In the genomic region with DNA sequence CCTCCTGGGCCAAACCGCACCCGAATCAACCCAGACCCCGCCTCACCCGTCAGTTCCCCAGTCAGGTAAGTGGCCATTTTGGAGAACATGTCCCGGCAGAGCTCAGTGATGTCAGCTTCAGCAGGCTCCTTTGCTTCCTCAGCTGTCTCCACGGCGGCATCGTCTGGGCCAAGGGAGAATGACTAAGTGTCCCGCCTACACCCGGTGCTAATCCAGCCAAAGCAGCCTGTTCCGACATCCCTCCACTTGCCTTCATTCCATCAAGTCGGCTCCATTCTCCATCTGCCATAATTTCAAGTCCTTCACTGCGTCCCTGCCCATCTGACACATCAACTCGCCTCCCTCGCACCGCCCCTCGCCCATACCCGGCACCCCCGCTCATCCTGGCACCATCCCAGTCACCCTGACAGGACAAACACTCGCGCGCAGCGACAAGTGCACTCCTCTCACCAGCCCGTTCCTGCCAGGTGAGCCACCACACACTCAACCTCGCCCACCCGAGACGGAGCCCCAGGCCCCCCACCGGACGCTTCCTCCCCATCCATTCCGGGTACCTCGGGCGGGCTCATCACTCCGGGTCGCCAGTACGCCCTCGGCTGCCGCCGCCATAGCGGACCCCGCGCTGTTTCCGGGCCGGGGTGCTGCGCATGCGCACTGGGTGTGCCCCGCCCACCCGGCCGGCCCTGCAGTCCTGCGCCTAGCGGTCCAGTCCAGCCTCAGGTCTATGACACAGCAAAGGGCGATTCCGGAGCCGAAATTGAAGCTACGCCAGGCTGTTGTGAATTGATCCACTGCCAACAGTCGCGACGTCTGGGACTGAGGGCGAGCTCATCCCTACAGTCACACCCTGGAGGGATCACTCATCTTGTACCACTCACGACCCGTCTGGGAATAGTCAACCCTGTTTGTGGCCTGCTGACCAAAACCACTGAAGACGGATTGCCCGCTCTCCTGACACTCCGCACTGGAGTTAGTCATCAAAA, we compare ENCODE assay signal across 8 cellular contexts. TPM values are rescaled to one million over a fixed set of nuclear protein-coding genes. Genes with fewer than 3 reads are reported as not detected.
DNase-seq lines count a peak whose midpoint lies in the region; ATAC-seq, FAIRE-seq and TF ChIP-seq lines count a peak whose summit lies in the region.

A gene (minus strand): TSS at position 630 of the 983 bp plus-strand sequence. CDS start 21 bp downstream, at position 609.

- H3K36me3 ChIP-seq in kidney (ENCODE audit: control insufficient read depth in 1 of 2, insufficient read depth in 2 of 2, low read length in 2 of 2): no peaks in the 10 kb centered on the region

- H3K9ac ChIP-seq in kidney (ENCODE audit: low read length in 2 of 2): peak within 1 kb of the TSS; percentile 85 to 87

- H3K4me3 ChIP-seq in AG09309 (ENCODE audit: control insufficient read depth, low read depth, low read length): peak within 1 kb of the TSS; percentile 93
- peak within 1 kb of the TSS; percentile 99 for H3K4me3 ChIP-seq in kidney (ENCODE audit: low read length in 2 of 2)

- peaks cover 7 to 15% of the 10 kb centered on the region in 2 donors for H3K4me1 ChIP-seq in kidney (ENCODE audit: control insufficient read depth in 1 of 2, insufficient read depth in 1 of 2, low read depth in 1 of 2, low read length in 2 of 2)

- peak; percentile 73 for DNase-seq in AG09309 (ENCODE audit: low read depth)
- DNase-seq in NCI-H446 treated with DMSO at 0.1 percent for 48 hours (lab: John Stamatoyannopoulos, UW): peak; percentile 47
- peak; percentile 83 for DNase-seq in activated CD4-positive, alpha-beta T cell treated with anti-CD3 and anti-CD28 coated beads for 1 hour
- DNase-seq in cerebellar nuclear complex (lab: John Stamatoyannopoulos, UW): peak; percentile 45 to 81
- DNase-seq in kidney: peak; percentile 95
- peak; percentile 84 to 85 for DNase-seq in stimulated activated CD4-positive, alpha-beta T cell treated with anti-CD3 and anti-CD28 coated beads, Interleukin-15, amount 100 ng/mL, for 1 hour (ENCODE audit: low read depth in 1 of 2, low spot score in 1 of 2)

- H3K27ac ChIP-seq in kidney (ENCODE audit: low read depth in 2 of 2, low read length in 2 of 2): peak within 1 kb of the TSS; percentile 93 to 94

- intact Hi-C loops in kidney (cut with DNase I): no loop called here

- ATAC-seq in GM18907 (IDR thresholded peaks at IDR 0.05; ENCODE audit: unreplicated experiment) (peak; percentile 85), HG03159 (IDR thresholded peaks at IDR 0.05; ENCODE audit: unreplicated experiment) (peak; percentile 78)

- no peaks in the 10 kb centered on the region for H3K9me3 ChIP-seq in kidney (ENCODE audit: control insufficient read depth in 1 of 2, low read length in 2 of 2)

- no peak for FAIRE-seq in kidney (lab: Jason Lieb, UNC)

- TF ChIP-seq CTCF in AG09309 (IDR thresholded peaks at IDR 0.05; ENCODE audit: control insufficient read depth, insufficient read depth, low read depth, low read length, missing control alignments): no peak
- TF ChIP-seq CTCF in kidney (IDR thresholded peaks at IDR 0.05; ENCODE audit: borderline replicate concordance, extremely low read depth, insufficient read depth): peak; percentile 6

RNA-seq across cellular contexts. Expression of the gene that starts here (rescaled TPM):
- 31.8 TPM for total RNA-seq in kidney
- 56.3 TPM for polyA plus RNA-seq in kidney (ENCODE audit: insufficient read depth, low read depth, low replicate concordance)

Comparison
In these comparisons a context has a peak if more than half of its experiments do, and no peak if none do; other contexts are left out.
1. Peak in every context shown above with its lines: DNase-seq, ATAC-seq, H3K4me3 ChIP-seq and H3K27ac ChIP-seq.